In the genomic region with DNA sequence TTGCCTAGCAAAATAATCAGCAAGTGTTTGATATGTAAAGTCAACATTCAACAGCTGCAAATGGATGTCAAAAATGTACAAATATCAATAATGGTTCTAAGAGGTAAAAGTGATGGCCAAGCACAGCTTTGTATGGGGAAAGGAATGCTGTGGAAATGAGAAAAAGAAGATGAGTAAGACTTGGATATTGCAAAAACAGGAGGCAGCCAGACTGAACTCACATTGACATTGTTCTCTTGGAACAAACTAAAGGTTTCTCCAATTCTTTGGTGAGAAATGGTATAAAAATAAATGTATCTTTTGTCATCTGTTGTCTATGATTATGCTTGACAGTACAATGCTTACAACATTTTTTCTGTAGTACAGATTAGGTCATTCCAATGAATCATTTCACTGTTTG, we compare ENCODE assay signal across 24 cellular contexts.
"Had no signal": no experiment of that assay in that cellular context is flagged by ENCODE, and none has a peak within 500 bp of the region (broad histone marks: within the 10 kb centered on the region; RNA-seq: fewer than 3 reads in every experiment).

No MANE protein-coding gene starts in this region.

- H3K79me2 ChIP-seq: hepatocyte had no signal

- H3K4me2 ChIP-seq: hepatocyte, smooth muscle cell had no signal

- H3K36me3 ChIP-seq: colonic mucosa, gastrocnemius medialis, heart left ventricle, left lung, neutrophil, pancreas, right lobe of liver, thyroid gland, vagina had no signal

- H3K4me1 ChIP-seq: colonic mucosa, gastrocnemius medialis, heart left ventricle, left lung, right lobe of liver, thyroid gland had no signal

- H3K27ac ChIP-seq: colonic mucosa, gastrocnemius medialis, heart left ventricle, hepatocyte, left lung, neutrophil, pancreas, right lobe of liver, thyroid gland, vagina had no signal

- DNase-seq: colonic mucosa; effector memory CD8-positive, alpha-beta T cell; gastrocnemius medialis; heart left ventricle; left cardiac atrium; left lung; mesenchymal stem cell; mucosa of descending colon; naive B cell; pancreas; right lobe of liver; stimulated activated CD4-positive, alpha-beta T cell treated with anti-CD3 and anti-CD28 coated beads, Interleukin-12 subunit alpha, Interleukin-12 subunit beta, amount 100 ng/mL, for 4 hours; stimulated activated CD4-positive, alpha-beta T cell treated with anti-CD3 and anti-CD28 coated beads, Interleukin-1b, Interleukin-23, amount 100 ng/mL, for 48 hours; stimulated activated CD4-positive, alpha-beta T cell treated with anti-CD3 and anti-CD28 coated beads, Interleukin-4, amount 100 ng/mL, for 1 hour; stimulated activated CD8-positive, alpha-beta memory T cell treated with anti-CD3 and anti-CD28 coated beads, Interleukin-4, amount 100 ng/mL, for 48 hours; stimulated activated naive CD4-positive, alpha-beta T cell; stimulated activated naive CD8-positive, alpha-beta T cell treated with anti-CD3 and anti-CD28 coated beads, Interleukin-15, amount 100 ng/mL, for 72 hours; thyroid gland; trophoblast cell had no signal

- H3K27me3 ChIP-seq: colonic mucosa, gastrocnemius medialis, heart left ventricle, hepatocyte, left lung, neutrophil, pancreas, right lobe of liver, thyroid gland, vagina had no signal

- H3K9me3 ChIP-seq: colonic mucosa, gastrocnemius medialis, left lung, mucosa of descending colon, neutrophil, pancreas, right lobe of liver, thyroid gland, vagina had no signal

- H3K4me3 ChIP-seq: colonic mucosa, gastrocnemius medialis, heart left ventricle, hepatocyte, left lung, mucosa of descending colon, pancreas, right lobe of liver, smooth muscle cell, thyroid gland, vagina had no signal

- H2AFZ ChIP-seq: hepatocyte had no signal

- ATAC-seq: effector memory CD8-positive, alpha-beta T cell; gastrocnemius medialis; heart left ventricle; left cardiac atrium; left lung; mucosa of descending colon; natural killer cell treated with Interleukin-12 subunit alpha and Interleukin-12 subunit beta and Interleukin-15 and Interleukin-18, amount 100 ng/mL, for 72 hours; pancreas; right lobe of liver; stimulated activated naive CD8-positive, alpha-beta T cell treated with anti-CD3 and anti-CD28 coated beads, Interleukin-15, amount 100 ng/mL, for 72 hours had no signal
